Comparison of ENCODE assay signal across 14 cellular contexts in genomic region chr2:46142546-46143329, GRCh38.
DNase-seq lines count a peak whose midpoint lies in the region; ATAC-seq and TF ChIP-seq lines count a peak whose summit lies in the region.
"Had no signal": no experiment of that assay in that cellular context is flagged by ENCODE, and none has a peak within 500 bp of the region (broad histone marks: within the 10 kb centered on the region; RNA-seq: fewer than 3 reads in every experiment).

No MANE protein-coding gene starts in this region.

- POLR2A ChIA-PET in HCT116 (lab: Charles Lee), result no interaction called here

- ATAC-seq in HCT116 (peak; percentile 74), sciatic nerve (peak; percentile 15), SK-N-SH treated with all-trans-retinoic acid at 6 μM for 48 hours (no peak)
- ATAC-seq: body of pancreas had no signal

- 92% methylated on average over 5 of the region's 5 CpGs for WGBS in hepatocyte (ENCODE audit: low lambda C conversion rate, missing lambda C conversion rate)

- H3K9me2 ChIP-seq in HCT116 (ENCODE audit: insufficient read depth), result no peaks in the 10 kb centered on the region
- no peaks in the 10 kb centered on the region for H3K9me2 ChIP-seq in hepatocyte (replicated peaks; ENCODE audit: insufficient read depth)

- H2AFZ ChIP-seq in HCT116 (ENCODE audit: low read depth, low read length, poor library complexity, severe bottlenecking) (no peak overlapping the region), hepatocyte (no peak overlapping the region)

- BruUV-seq in HCT116 (replicated peaks; lab: Mats Ljungman, UMichigan), result no TSS peak

- intact Hi-C loops in HCT116 (cut with micrococcal nuclease) (no loop called here), sciatic nerve (cut with DNase I) (no loop called here)

- CTCF ChIA-PET in HCT116 (lab: Charles Lee), result no interaction called here

- TF ChIP-seq RAD21 in HCT116 (IDR thresholded peaks at IDR 0.05; ENCODE audit: low read depth), result no peak

- H3K27me3 ChIP-seq in HCT116 (ENCODE audit: insufficient read depth, low read length) (no peaks in the 10 kb centered on the region), hepatocyte (no peaks in the 10 kb centered on the region)
- H3K27me3 ChIP-seq: body of pancreas had no signal

- peak overlapping the region; percentile 42 for H3K4me2 ChIP-seq in HCT116 (ENCODE audit: low read length)
- H3K4me2 ChIP-seq in hepatocyte, result no peak overlapping the region

- no peak for TF ChIP-seq POLR2A in HCT116 (IDR thresholded peaks at IDR 0.05; ENCODE audit: borderline replicate concordance, extremely low read depth, insufficient read depth, insufficient read length)

- H3K79me2 ChIP-seq in HCT116 (ENCODE audit: insufficient read depth, low read length), result no peaks in the 10 kb centered on the region
- H3K79me2 ChIP-seq in hepatocyte, result no peaks in the 10 kb centered on the region

- H3K4me1 ChIP-seq in HCT116 (ENCODE audit: control insufficient read depth in 1 of 2, insufficient read depth in 2 of 2, low read length in 2 of 2) (peaks cover 8 to 20% of the 10 kb centered on the region in 2 experiments), hepatocyte (ENCODE audit: insufficient read depth) (peaks cover 15% of the 10 kb centered on the region)

- TF ChIP-seq CTCF in HCT116 (IDR thresholded peaks at IDR 0.05 in 2 of 3, conservative IDR thresholded peaks at IDR 0.05 in 1 of 3; ENCODE audit: borderline replicate concordance in 1 of 3, insufficient read depth in 1 of 3, low read depth in 2 of 3, low read length in 2 of 3) (no peak), hepatocyte (IDR thresholded peaks at IDR 0.05; ENCODE audit: poor library complexity) (no peak)

- DNase-seq in HCT116 (ENCODE audit: low read depth, low spot score) (no peak), NOMO-1 treated with DMSO at 0.1 percent for 48 hours (lab: John Stamatoyannopoulos, UW; ENCODE audit: unreplicated experiment) (peak; percentile 56), hepatocyte (ENCODE audit: low spot score) (peak; percentile 62), sciatic nerve (ENCODE audit: low spot score) (no peak), HuH-7 (ENCODE audit: low spot score) (no peak)
- DNase-seq in activated CD4-positive, alpha-beta T cell treated with anti-CD3 and anti-CD28 coated beads, Interleukin-2, amount 50 U/mL, for 48 hours, result no peak
- DNase-seq: activated CD4-positive, alpha-beta T cell treated with anti-CD3 and anti-CD28 coated beads, Interleukin-2, amount 50 U/mL, for 4 hours; activated gamma-delta T cell; CD8-positive, alpha-beta memory T cell; effector CD4-positive, alpha-beta T cell; HFFc6; NCI-H510A treated with DMSO at 0.1 percent for 48 hours had no signal

- H3K9ac ChIP-seq in HCT116 (ENCODE audit: low read length), result no peak overlapping the region

- H3K4me3 ChIP-seq in HCT116 (replicated peaks in 1 of 2; ENCODE audit: low read depth in 1 of 2, low read length in 2 of 2), result no peak overlapping the region
- H3K4me3 ChIP-seq in hepatocyte, result no peak overlapping the region
- H3K4me3 ChIP-seq: body of pancreas had no signal

- H3K9me3 ChIP-seq in HCT116 (ENCODE audit: control insufficient read depth in 1 of 2, insufficient read depth in 1 of 2, low read depth in 1 of 2, low read length in 2 of 2) (no peaks in the 10 kb centered on the region), hepatocyte (ENCODE audit: low read depth) (no peaks in the 10 kb centered on the region)
- H3K9me3 ChIP-seq: body of pancreas had no signal

- no peak overlapping the region for H3K27ac ChIP-seq in HCT116 (ENCODE audit: low read depth, low read length)
- peak overlapping the region; percentile 74 for H3K27ac ChIP-seq in hepatocyte
- H3K27ac ChIP-seq: body of pancreas had no signal

- no peaks in the 10 kb centered on the region for H3K36me3 ChIP-seq in HCT116 (ENCODE audit: control insufficient read depth in 1 of 2, insufficient read depth in 2 of 2, low read length in 2 of 2)
- H3K36me3 ChIP-seq in hepatocyte (replicated peaks; ENCODE audit: insufficient read depth, low read depth), result no peaks in the 10 kb centered on the region

- RAD21 ChIA-PET in HCT116 (lab: Charles Lee; ENCODE audit: low non-redundant PET in 1 of 2, low total read pairs in 2 of 2, uncharacterized antibody in 2 of 2, unreplicated experiment in 2 of 2), result no interaction called here

- H4K20me1 ChIP-seq in HCT116 (ENCODE audit: insufficient read depth) (no peaks in the 10 kb centered on the region), hepatocyte (ENCODE audit: insufficient read depth, poor library complexity, severe bottlenecking) (no peaks in the 10 kb centered on the region)

TF ChIP-seq in HCT116, 20 proteins besides CTCF, POLR2A, EP300 and RAD21 (continues in another document):
- TF ChIP-seq REST (IDR thresholded peaks at IDR 0.05; ENCODE audit: low read depth) (no peak), EGR1 (IDR thresholded peaks at IDR 0.05; ENCODE audit: low read depth) (no peak), CEBPB (IDR thresholded peaks at IDR 0.05; ENCODE audit: low read depth) (no peak), YY1 (IDR thresholded peaks at IDR 0.05; ENCODE audit: extremely low read depth, insufficient replicate concordance, low read depth, low read length) (no peak), POLR2AphosphoS5 (IDR thresholded peaks at IDR 0.05; ENCODE audit: low read depth, low read length) (no peak), EZH2 (IDR thresholded peaks at IDR 0.05) (no peak), ELF1 (IDR thresholded peaks at IDR 0.05; ENCODE audit: borderline replicate concordance, low read depth) (no peak)
- TF ChIP-seq, protein P1, sequence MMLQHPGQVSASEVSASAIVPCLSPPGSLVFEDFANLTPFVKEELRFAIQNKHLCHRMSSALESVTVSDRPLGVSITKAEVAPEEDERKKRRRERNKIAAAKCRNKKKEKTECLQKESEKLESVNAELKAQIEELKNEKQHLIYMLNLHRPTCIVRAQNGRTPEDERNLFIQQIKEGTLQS (IDR thresholded peaks at IDR 0.05), result no peak

TF ChIP-seq in SK-N-SH treated with all-trans-retinoic acid at 6 μM for 48 hours, 23 proteins besides CTCF, POLR2A, EP300 and RAD21:
- TF ChIP-seq POU6F1 (CRISPR knock-in tag; IDR thresholded peaks at IDR 0.05; ENCODE audit: borderline replicate concordance, low read depth) (no peak), ZFP30 (CRISPR knock-in tag; IDR thresholded peaks at IDR 0.05) (no peak)

Comparison
In these comparisons a context has a peak if more than half of its experiments do, and no peak if none do; other contexts are left out.
1. DNase-seq: peak in NOMO-1 treated with DMSO at 0.1 percent for 48 hours (single experiment) and hepatocyte (single experiment); none in HCT116 (single experiment), sciatic nerve (single experiment), activated CD4-positive, alpha-beta T cell treated with anti-CD3 and anti-CD28 coated beads, Interleukin-2, amount 50 U/mL, for 48 hours (0 of 2) and HuH-7 (single experiment).